Comparison of ENCODE assay signal across 17 cellular contexts in genomic region chr5:145637396-145637795, GRCh38.
"Had no signal": no experiment of that assay in that cellular context is flagged by ENCODE, and none has a peak within 500 bp of the region (broad histone marks: within the 10 kb centered on the region; RNA-seq: fewer than 3 reads in every experiment).

No MANE protein-coding gene starts in this region.

- H3K9me3 ChIP-seq: ascending aorta, neutrophil had no signal

- H3K4me3 ChIP-seq: ascending aorta, tibial artery, uterus had no signal

- DNase-seq: activated CD4-positive, alpha-beta T cell treated with anti-CD3 and anti-CD28 coated beads, Interleukin-2, amount 50 U/mL, for 1 hour; activated CD8-positive, alpha-beta memory T cell treated with anti-CD3 and anti-CD28 coated beads for 24 hours; activated naive CD4-positive, alpha-beta T cell; hypothalamus; mesendoderm; natural killer cell; retina; stimulated activated CD4-positive, alpha-beta T cell treated with anti-CD3 and anti-CD28 coated beads, Interleukin-12 subunit alpha, Interleukin-12 subunit beta, amount 100 ng/mL, for 4 hours; stimulated activated CD4-positive, alpha-beta T cell treated with anti-CD3 and anti-CD28 coated beads, Interleukin-2, amount 100 ng/mL, for 24 hours; T1000; tibial artery; uterus had no signal

- H3K36me3 ChIP-seq: ascending aorta, neutrophil, tibial artery, uterus had no signal

- H3K27ac ChIP-seq: ascending aorta, epithelial cell of prostate, neutrophil, tibial artery, uterus had no signal

- ATAC-seq: activated CD4-positive, CD25-positive, alpha-beta regulatory T cell treated with anti-CD3 and anti-CD28 coated beads, Interleukin-2, amount 50 U/mL, for 24 hours; natural killer cell; stimulated activated effector memory CD8-positive, alpha-beta T cell treated with anti-CD3 and anti-CD28 coated beads, Interleukin-12 subunit alpha, Interleukin-12 subunit beta, amount 100 ng/mL, for 72 hours had no signal

- H3K4me1 ChIP-seq: ascending aorta, tibial artery, uterus had no signal
